Comparison of ENCODE assay signal across 1 cellular context in the genomic region with DNA sequence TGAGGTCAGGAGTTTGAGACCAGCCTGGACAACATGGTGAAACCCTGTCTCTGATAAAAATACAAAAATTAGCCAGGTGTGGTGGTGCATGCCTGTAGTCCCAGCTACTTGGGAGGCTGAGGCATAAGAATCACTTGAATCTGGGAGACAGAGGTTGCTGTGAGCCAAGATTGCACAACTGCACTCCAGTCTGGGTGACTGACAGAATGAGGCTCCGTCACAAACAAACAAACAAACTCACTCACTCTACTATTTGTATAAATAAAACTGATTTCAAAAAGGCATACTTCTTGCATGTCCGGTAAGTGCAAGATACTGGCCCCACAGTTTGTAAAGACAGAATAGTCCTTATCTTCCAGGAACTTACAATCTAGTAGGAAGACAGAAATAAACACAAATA. TPM values are rescaled to one million over a fixed set of nuclear protein-coding genes. Genes with fewer than 3 reads are reported as not detected.
"Had no signal": no experiment of that assay in that cellular context is flagged by ENCODE, and none has a peak within 500 bp of the region (broad histone marks: within the 10 kb centered on the region; RNA-seq: fewer than 3 reads in every experiment).

No MANE protein-coding gene starts in this region.

RNA-seq across cellular contexts. Expression of gene QPCT, which starts 49.6 kb away (rescaled TPM):
- total RNA-seq: PC-3 had no signal
